20 cellular contexts compared by ENCODE assay signal in genomic region chr1:150474869-150475268, GRCh38. TPM values are rescaled to one million over a fixed set of nuclear protein-coding genes. Genes with fewer than 3 reads are reported as not detected.
DNase-seq lines count a peak whose midpoint lies in the region; ATAC-seq and TF ChIP-seq lines count a peak whose summit lies in the region.
"Had no signal": no experiment of that assay in that cellular context is flagged by ENCODE, and none has a peak within 500 bp of the region (broad histone marks: within the 10 kb centered on the region; RNA-seq: fewer than 3 reads in every experiment).

No MANE protein-coding gene starts in this region.

- DNase-seq in dorsolateral prefrontal cortex (no peak), type B pancreatic cell (ENCODE audit: extremely low spot score, unreplicated experiment) (no peak), osteoblast (ENCODE audit: insufficient read length, low spot score, missing footprints) (no peak), GM10266 (ENCODE audit: extremely low spot score) (no peak)
- DNase-seq: Calu3; CD4-positive, alpha-beta memory T cell; HCEC 1CT; KBM-7; MV-4-11; NCI-H1417; NCI-H1930; NCI-H2171; NCI-H446 treated with DMSO at 0.1 percent for 48 hours; NCI-H748 treated with DMSO at 0.1 percent for 48 hours had no signal

- peaks cover 11% of the 10 kb centered on the region for H3K4me1 Mint-ChIP-seq in activated T-helper 17 cell treated with anti-CD3 and anti-CD28 coated beads, Interleukin-2, amount 50 U/mL, for 72 hours
- H3K4me1 Mint-ChIP-seq in nephron (peaks cover 49% of the 10 kb centered on the region), type B pancreatic cell (ENCODE audit: unreplicated experiment) (peaks cover 52% of the 10 kb centered on the region)
- H3K4me1 Mint-ChIP-seq: B cell had no signal

- peaks cover 17% of the 10 kb centered on the region for H3K4me1 ChIP-seq in osteoblast (ENCODE audit: insufficient read depth, low read length)

- intact Hi-C loops in dorsolateral prefrontal cortex (cut with DNase I) = loop anchor here in 1 of 2 donors (5.0 kb wide), 1 partner anchor 42 kb away; the partner anchor contains the start of gene FALEC

- no peaks in the 10 kb centered on the region for H3K9me3 Mint-ChIP-seq in activated T-helper 17 cell treated with anti-CD3 and anti-CD28 coated beads, Interleukin-2, amount 50 U/mL, for 72 hours
- H3K9me3 Mint-ChIP-seq in nephron (no peaks in the 10 kb centered on the region), type B pancreatic cell (no peaks in the 10 kb centered on the region)
- H3K9me3 Mint-ChIP-seq: CD4-positive, alpha-beta memory T cell had no signal

- H3K4me3 ChIP-seq in dorsolateral prefrontal cortex (no peak overlapping the region), osteoblast (ENCODE audit: insufficient read depth, low read length) (no peak overlapping the region)
- H3K4me3 ChIP-seq: SJSA1 had no signal

- no peaks in the 10 kb centered on the region for H3K79me2 ChIP-seq in osteoblast (ENCODE audit: insufficient read depth, low read length)

- H4K20me1 ChIP-seq in osteoblast (ENCODE audit: insufficient read depth, low read length) = peaks cover 4% of the 10 kb centered on the region

- H3K27ac Mint-ChIP-seq in activated T-helper 17 cell treated with anti-CD3 and anti-CD28 coated beads, Interleukin-2, amount 50 U/mL, for 72 hours = peak overlapping the region; percentile 21
- H3K27ac Mint-ChIP-seq in nephron (peak overlapping the region; percentile 50 to 89 (median 76)), type B pancreatic cell (no peak overlapping the region)
- H3K27ac Mint-ChIP-seq: B cell had no signal

- H3K27me3 ChIP-seq in dorsolateral prefrontal cortex (no peaks in the 10 kb centered on the region), osteoblast (ENCODE audit: insufficient read depth, low read length) (no peaks in the 10 kb centered on the region)

- peaks cover 42% of the 10 kb centered on the region for H3K36me3 Mint-ChIP-seq in activated T-helper 17 cell treated with anti-CD3 and anti-CD28 coated beads, Interleukin-2, amount 50 U/mL, for 72 hours (ENCODE audit: low read depth)
- H3K36me3 Mint-ChIP-seq in nephron (ENCODE audit: low read depth) = peaks cover 44% of the 10 kb centered on the region
- H3K36me3 Mint-ChIP-seq in type B pancreatic cell = peaks cover 23% of the 10 kb centered on the region

- TF ChIP-seq CTCF in dorsolateral prefrontal cortex (IDR thresholded peaks at IDR 0.05 in 54 of 56, conservative IDR thresholded peaks at IDR 0.05 in 2 of 56; ENCODE audit: low read depth in 1 of 56, partially characterized antibody in 56 of 56) (no peak), nephron (IDR thresholded peaks at IDR 0.05; ENCODE audit: unreplicated experiment in 3 of 3) (no peak), type B pancreatic cell (conservative IDR thresholded peaks at IDR 0.05) (no peak), osteoblast (IDR thresholded peaks at IDR 0.05; ENCODE audit: extremely low read depth, low read depth, low read length) (no peak), GM10266 (IDR thresholded peaks at IDR 0.05; ENCODE audit: control insufficient read depth, insufficient read depth, low read depth, missing control alignments) (no peak)

- H2AFZ ChIP-seq in osteoblast (ENCODE audit: low read length) = no peak overlapping the region

- H3K36me3 ChIP-seq in osteoblast (ENCODE audit: insufficient read depth, low read length) = peaks cover 25% of the 10 kb centered on the region

- no peak for ATAC-seq in activated T-helper 17 cell treated with anti-CD3 and anti-CD28 coated beads, Interleukin-2, amount 50 U/mL, for 72 hours (replicated peaks)
- ATAC-seq in GM18502 (IDR thresholded peaks at IDR 0.05; ENCODE audit: poor library complexity, unreplicated experiment) = no peak

- peak overlapping the region in 47 of 59 donors; percentile 0 to 80 (median 64) for H3K27ac ChIP-seq in dorsolateral prefrontal cortex
- no peak overlapping the region for H3K27ac ChIP-seq in osteoblast (ENCODE audit: low read depth, low read length)
- H3K27ac ChIP-seq: HL-60, SJSA1 had no signal

- H3K9me3 ChIP-seq in osteoblast (ENCODE audit: low read depth, low read length) = no peaks in the 10 kb centered on the region
- H3K9me3 ChIP-seq: SJSA1 had no signal

- H3K27me3 Mint-ChIP-seq in activated T-helper 17 cell treated with anti-CD3 and anti-CD28 coated beads, Interleukin-2, amount 50 U/mL, for 72 hours = no peaks in the 10 kb centered on the region
- H3K27me3 Mint-ChIP-seq in nephron (ENCODE audit: low read depth) (peaks cover 5% of the 10 kb centered on the region), type B pancreatic cell (no peaks in the 10 kb centered on the region)
- H3K27me3 Mint-ChIP-seq: B cell; CD4-positive, alpha-beta memory T cell had no signal

- no peak overlapping the region for H3K4me3 Mint-ChIP-seq in activated T-helper 17 cell treated with anti-CD3 and anti-CD28 coated beads, Interleukin-2, amount 50 U/mL, for 72 hours
- H3K4me3 Mint-ChIP-seq in nephron = peak overlapping the region in 1 of 3 experiments; percentile 17
- peak overlapping the region; percentile 26 for H3K4me3 Mint-ChIP-seq in type B pancreatic cell
- H3K4me3 Mint-ChIP-seq: B cell; CD4-positive, alpha-beta memory T cell had no signal

- H3K4me2 ChIP-seq in osteoblast (ENCODE audit: insufficient read depth, low read length) = no peak overlapping the region

RNA-seq across cellular contexts. Expression of gene TARS2, which starts 12.3 kb away (rescaled TPM):
- total RNA-seq in activated T-helper 17 cell treated with anti-CD3 and anti-CD28 coated beads, Interleukin-2, amount 50 U/mL, for 72 hours = 10 to 100 TPM; 28.8 to 35.3 TPM
- 10 to 100 TPM; 30.3 to 63.1 (median 45.8) TPM for total RNA-seq in dorsolateral prefrontal cortex
- 30.2 and 36.6 TPM in 2 replicates for total RNA-seq in type B pancreatic cell (ENCODE audit: low replicate concordance)
- 10.1 and 14.7 TPM in 2 replicates for total RNA-seq in osteoblast

RNA-seq across cellular contexts. Expression of gene ECM1, which starts 33.0 kb away (rescaled TPM):
- total RNA-seq in activated T-helper 17 cell treated with anti-CD3 and anti-CD28 coated beads, Interleukin-2, amount 50 U/mL, for 72 hours = 1 to 10 TPM; 1.1 to 2.0 TPM
- 10 to 100 TPM in 117 of 120 experiments, 1 to 10 TPM in 3; 6.8 to 31.3 (median 17.2) TPM for total RNA-seq in dorsolateral prefrontal cortex
- 31.5 and 33.8 TPM in 2 replicates for total RNA-seq in type B pancreatic cell (ENCODE audit: low replicate concordance)
- 20.9 and 30.0 TPM in 2 replicates for total RNA-seq in osteoblast

RNA-seq across cellular contexts. Expression of gene FALEC, which starts 40.7 kb away (rescaled TPM):
- 1 to 10 TPM in 1 of 2 donors, not detected in 1; 1.2 TPM for total RNA-seq in activated T-helper 17 cell treated with anti-CD3 and anti-CD28 coated beads, Interleukin-2, amount 50 U/mL, for 72 hours
- total RNA-seq in dorsolateral prefrontal cortex (1 to 10 TPM in 111 of 120 experiments, under 1 TPM in 1, not detected in 8; 0.99 to 5.8 (median 2.4) TPM), type B pancreatic cell (ENCODE audit: low replicate concordance) (0.55 and 0.80 TPM in 2 replicates), osteoblast (0.36 TPM in 1 of 2 replicates, not detected in the other)
- total RNA-seq: SJSA1 had no signal
